15 cellular contexts compared by ENCODE assay signal in genomic region chr17:35489944-35490343, GRCh38. TPM values are rescaled to one million over a fixed set of nuclear protein-coding genes. Genes with fewer than 3 reads are reported as not detected.
DNase-seq lines count a peak whose midpoint lies in the region; ATAC-seq and TF ChIP-seq lines count a peak whose summit lies in the region.
"Had no signal": no experiment of that assay in that cellular context is flagged by ENCODE, and none has a peak within 500 bp of the region (broad histone marks: within the 10 kb centered on the region; RNA-seq: fewer than 3 reads in every experiment).

No MANE protein-coding gene starts in this region.

- TF ChIP-seq CTCF in WTC11 (IDR thresholded peaks at IDR 0.05) (no peak), OCI-LY7 (conservative IDR thresholded peaks at IDR 0.05; ENCODE audit: low read length) (no peak)

- H3K4me1 Mint-ChIP-seq in CD8-positive, alpha-beta memory T cell, result peaks cover 80 to 94% (median 92%) of the 10 kb centered on the region in 3 donors
- peaks cover 60% of the 10 kb centered on the region for H3K4me1 Mint-ChIP-seq in WTC11
- H3K4me1 Mint-ChIP-seq in memory B cell, result peaks cover 20% of the 10 kb centered on the region

- intact Hi-C loops in OCI-LY7 (cut with micrococcal nuclease; ENCODE audit: unreplicated experiment), result no loop called here

- no peak overlapping the region for H3K27ac ChIP-seq in CD8-positive, alpha-beta memory T cell (ENCODE audit: low read depth, low read length)
- H3K27ac ChIP-seq in OCI-LY7 (ENCODE audit: low read depth, low read length, poor library complexity, severe bottlenecking), result no peak overlapping the region
- H3K27ac ChIP-seq: PC-9, SK-N-MC had no signal

- H3K4me1 ChIP-seq in CD8-positive, alpha-beta memory T cell (ENCODE audit: insufficient read depth, low read length), result peaks cover 32% of the 10 kb centered on the region
- no peaks in the 10 kb centered on the region for H3K4me1 ChIP-seq in OCI-LY7 (ENCODE audit: insufficient read depth, low read length, poor library complexity, severe bottlenecking)

- no peak overlapping the region for H3K4me2 ChIP-seq in OCI-LY7 (ENCODE audit: low read length)
- H3K4me2 ChIP-seq: PC-9 had no signal

- H2AFZ ChIP-seq in OCI-LY7 (ENCODE audit: low read length), result no peak overlapping the region
- H2AFZ ChIP-seq: PC-9 had no signal

- H3K79me2 ChIP-seq in OCI-LY7 (ENCODE audit: insufficient read depth, low read depth, low read length), result no peaks in the 10 kb centered on the region

- no peak overlapping the region for H3K4me3 ChIP-seq in CD8-positive, alpha-beta memory T cell (ENCODE audit: low read length)
- no peak overlapping the region for H3K4me3 ChIP-seq in OCI-LY7 (ENCODE audit: low read depth, low read length, poor library complexity, severe bottlenecking)
- H3K4me3 ChIP-seq: GM12878, MG63, PC-9, SK-N-MC had no signal

- H4K20me1 ChIP-seq in OCI-LY7 (ENCODE audit: insufficient read depth, low read length), result no peaks in the 10 kb centered on the region

- H3K36me3 Mint-ChIP-seq in CD8-positive, alpha-beta memory T cell, result peaks cover 0 to 82% (median 27%) of the 10 kb centered on the region in 3 donors
- H3K36me3 Mint-ChIP-seq in WTC11, result no peaks in the 10 kb centered on the region
- peaks cover 2% of the 10 kb centered on the region for H3K36me3 Mint-ChIP-seq in memory B cell

- H3K9me3 ChIP-seq in CD8-positive, alpha-beta memory T cell (ENCODE audit: low read length), result no peaks in the 10 kb centered on the region
- H3K9me3 ChIP-seq in OCI-LY7 (ENCODE audit: low read length), result no peaks in the 10 kb centered on the region

- CTCF ChIA-PET in CD8-positive, alpha-beta memory T cell (lab: Charles Lee), result interaction anchor here (1.1 kb wide), 1 partner anchor 10 kb away, joined by 5 read pairs; no protein-coding TSS in a partner anchor
- CTCF ChIA-PET in WTC11 (lab: Charles Lee) (interaction anchor here (3.7 kb wide), 1 partner anchor 177 kb away, joined by 12 read pairs; no protein-coding TSS in a partner anchor), OCI-LY7 (lab: Charles Lee; ENCODE audit: unreplicated experiment) (no interaction called here)

- POLR2A ChIA-PET in CD8-positive, alpha-beta memory T cell (lab: Charles Lee), result no interaction called here
- POLR2A ChIA-PET in WTC11 (lab: Charles Lee), result no interaction called here
- POLR2A ChIA-PET in OCI-LY7 (lab: Charles Lee), result no interaction called here

- DNase-seq in CD8-positive, alpha-beta memory T cell, result no peak
- DNase-seq in WTC11 (ENCODE audit: low spot score), result peak; percentile 70
- DNase-seq in memory B cell (ENCODE audit: low spot score in 2 of 2), result no peak
- peak; percentile 52 for DNase-seq in retina
- DNase-seq in OCI-LY7 (ENCODE audit: low spot score), result no peak
- no peak for DNase-seq in NCI-H146 (lab: John Stamatoyannopoulos, UW)
- no peak for DNase-seq in mesenteric fat pad (ENCODE audit: low spot score)
- DNase-seq: C1 segment of cervical spinal cord, MG63, NCI-H1092 treated with DMSO at 0.1 percent for 48 hours, NCI-H1694 treated with DMSO at 0.1 percent for 48 hours, PC-9 had no signal

- H3K36me3 ChIP-seq in CD8-positive, alpha-beta memory T cell (ENCODE audit: insufficient read depth, low read length), result no peaks in the 10 kb centered on the region
- H3K36me3 ChIP-seq in OCI-LY7 (ENCODE audit: insufficient read depth, low read length), result no peaks in the 10 kb centered on the region
- H3K36me3 ChIP-seq: MG63 had no signal

- no peaks in the 10 kb centered on the region for H3K9me3 Mint-ChIP-seq in CD8-positive, alpha-beta memory T cell
- no peaks in the 10 kb centered on the region for H3K9me3 Mint-ChIP-seq in WTC11
- H3K9me3 Mint-ChIP-seq in memory B cell, result no peaks in the 10 kb centered on the region

- H3K9me2 ChIP-seq in OCI-LY7 (ENCODE audit: insufficient read depth, low read length), result no peaks in the 10 kb centered on the region

- H3K27me3 Mint-ChIP-seq in CD8-positive, alpha-beta memory T cell, result no peaks in the 10 kb centered on the region
- H3K27me3 Mint-ChIP-seq in WTC11 (ENCODE audit: low read depth) (peaks cover 100% of the 10 kb centered on the region), memory B cell (peaks cover 32% of the 10 kb centered on the region)

- no peaks in the 10 kb centered on the region for H3K27me3 ChIP-seq in CD8-positive, alpha-beta memory T cell (ENCODE audit: insufficient read depth, low read length, poor library complexity, severe bottlenecking)

- BruUV-seq in OCI-LY7 (replicated peaks; lab: Mats Ljungman, UMichigan), result no TSS peak

- peak overlapping the region in 6 of 8 donors; percentile 48 to 87 (median 68) for H3K27ac Mint-ChIP-seq in CD8-positive, alpha-beta memory T cell
- no peak overlapping the region for H3K27ac Mint-ChIP-seq in WTC11
- peak overlapping the region; percentile 58 for H3K27ac Mint-ChIP-seq in memory B cell

- ATAC-seq in WTC11 (peak; percentile 58), memory B cell (ENCODE audit: low read depth) (no peak)
- ATAC-seq: GM12878 had no signal

- H3K4me3 Mint-ChIP-seq in CD8-positive, alpha-beta memory T cell, result peak overlapping the region in 1 of 7 donors; percentile 55
- H3K4me3 Mint-ChIP-seq in WTC11 (peak overlapping the region; percentile 15; the same call in 1 of the 2 replicates), memory B cell (no peak overlapping the region)

TF ChIP-seq in WTC11, 78 proteins besides CTCF, POLR2A, EP300 and RAD21:
- TF ChIP-seq TCF7 (CRISPR knock-in tag; IDR thresholded peaks at IDR 0.05; ENCODE audit: low read depth), result no peak
- TF ChIP-seq ZSCAN18 (CRISPR knock-in tag; IDR thresholded peaks at IDR 0.05), result no peak

RNA-seq across cellular contexts. Expression of gene SLFN13, which starts 41.4 kb away (rescaled TPM):
- 10 to 100 TPM; 23.0 to 24.4 TPM for total RNA-seq in CD8-positive, alpha-beta memory T cell
- polyA plus RNA-seq in CD8-positive, alpha-beta memory T cell, result 7.0 TPM
- total RNA-seq in WTC11 (2021) (19.7 to 22.1 TPM (median 20.8 TPM) in 3 replicates), OCI-LY7 (2022) (not detected in 2 replicates), mesenteric fat pad (20.3 TPM)
- total RNA-seq in OCI-LY7 (2014; rRNA removed; shearing (Covaris generic)), result not detected in 2 replicates

RNA-seq across cellular contexts. Expression of gene SLFN12L, which starts 47.5 kb away (rescaled TPM):
- 10 to 100 TPM; 48.8 to 50.8 TPM for total RNA-seq in CD8-positive, alpha-beta memory T cell
- polyA plus RNA-seq in CD8-positive, alpha-beta memory T cell, result 27.5 TPM
- total RNA-seq in WTC11 (2021) (0.07 to 0.16 TPM (median 0.13 TPM) in 3 replicates), OCI-LY7 (2022) (not detected in 2 replicates), mesenteric fat pad (4.7 TPM)
- not detected in 2 replicates for total RNA-seq in OCI-LY7 (2014; rRNA removed; shearing (Covaris generic))
- total RNA-seq: G401, PC-9 had no signal

RNA-seq across cellular contexts. Expression of gene SLFN12, which starts 57.6 kb away (rescaled TPM):
- total RNA-seq in CD8-positive, alpha-beta memory T cell, result 1 to 10 TPM; 7.4 to 7.9 TPM
- 2.5 TPM for polyA plus RNA-seq in CD8-positive, alpha-beta memory T cell
- 12.2 to 12.7 TPM (median 12.4 TPM) in 3 replicates for total RNA-seq in WTC11 (2021)
- 0.06 TPM in 1 of 2 replicates, not detected in the other for total RNA-seq in OCI-LY7 (2014; rRNA removed; shearing (Covaris generic))
- total RNA-seq in OCI-LY7 (2022), result not detected in 2 replicates
- total RNA-seq in mesenteric fat pad, result 17.7 TPM

Comparison
In these comparisons a context has a peak if more than half of its experiments do, and no peak if none do; other contexts are left out.
1. DNase-seq: peak in WTC11 (single experiment) and retina (single experiment); none in CD8-positive, alpha-beta memory T cell (0 of 5), memory B cell (0 of 2), OCI-LY7 (single experiment), NCI-H146 (single experiment) and mesenteric fat pad (single experiment).
2. RNA of gene SLFN13, which starts 41.4 kb away (total RNA-seq): 23.0 to 24.4 TPM in CD8-positive, alpha-beta memory T cell, 20.3 TPM in mesenteric fat pad (single experiment) and 19.7 to 22.1 TPM in WTC11; not detected in OCI-LY7; every median in the first group is over 10 times any median in the second.
3. RNA of gene SLFN12, which starts 57.6 kb away (total RNA-seq): 17.7 TPM in mesenteric fat pad (single experiment), 12.2 to 12.7 TPM in WTC11 and 7.4 to 7.9 TPM in CD8-positive, alpha-beta memory T cell; 0.06 TPM in OCI-LY7; every median in the first group is over 4 times any median in the second.